25 cellular contexts compared by ENCODE assay signal in the genomic region with DNA sequence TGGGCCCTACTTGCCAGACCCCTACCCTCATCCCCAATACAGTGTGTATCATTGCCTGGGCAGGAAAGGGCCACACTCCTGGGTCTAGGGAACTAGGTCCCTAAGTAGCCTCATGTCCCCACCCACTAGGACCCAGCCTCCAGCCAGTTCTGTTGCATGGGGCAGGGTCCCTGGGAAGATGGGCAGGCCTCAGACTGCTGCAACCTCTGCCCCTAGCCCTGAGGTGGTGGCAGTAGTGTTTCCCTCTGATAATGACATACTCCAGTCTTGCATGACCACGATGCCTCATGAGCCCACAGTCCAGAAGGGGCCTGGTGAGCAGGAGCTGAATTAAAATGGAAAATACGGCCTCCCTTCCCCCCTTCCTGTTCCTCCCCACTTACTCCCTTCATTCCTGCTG. TPM values are rescaled to one million over a fixed set of nuclear protein-coding genes. Genes with fewer than 3 reads are reported as not detected.
"Had no signal": no experiment of that assay in that cellular context is flagged by ENCODE, and none has a peak within 500 bp of the region (broad histone marks: within the 10 kb centered on the region; RNA-seq: fewer than 3 reads in every experiment).

No MANE protein-coding gene starts in this region.

- H3K36me3 ChIP-seq: cardiac muscle cell, lower lobe of right lung, prostate gland, thyroid gland had no signal

- H3K4me1 Mint-ChIP-seq: stimulated activated naive B cell treated with anti-CD40 and anti-IgM and Interleukin-4, amounts not matched to agents 10 μg/mL and 1 μg/mL and 100 μg/mL, for 72 hours had no signal

- H3K4me1 ChIP-seq: lower lobe of right lung, prostate gland had no signal

- H3K27ac ChIP-seq: cardiac muscle cell, hepatocyte, lower lobe of right lung, prostate gland, thyroid gland, VCaP had no signal

- H3K27me3 ChIP-seq: cardiac muscle cell, thyroid gland had no signal

- H3K4me2 ChIP-seq: hepatocyte, smooth muscle cell had no signal

- H2AFZ ChIP-seq: hepatocyte had no signal

- ATAC-seq: left cardiac atrium; lower lobe of right lung; right cardiac atrium; stimulated activated naive B cell treated with anti-CD40 and anti-IgM and Interleukin-4, amounts not matched to agents 10 μg/mL and 1 μg/mL and 100 μg/mL, for 72 hours had no signal

- H3K9me3 ChIP-seq: prostate gland, thyroid gland had no signal

- DNase-seq: activated CD4-positive, alpha-beta T cell treated with anti-CD3 and anti-CD28 coated beads, Interleukin-2, amount 50 U/mL, for 1 hour; activated CD4-positive, CD25-positive, alpha-beta regulatory T cell treated with anti-CD3 and anti-CD28 coated beads, Interleukin-2, amount 50 U/mL, for 72 hours; activated naive CD4-positive, alpha-beta T cell; activated naive CD8-positive, alpha-beta T cell treated with anti-CD3 and anti-CD28 coated beads for 36 hours; amniotic stem cell; foreskin fibroblast; left cardiac atrium; lower lobe of right lung; right cardiac atrium; stimulated activated CD4-positive, alpha-beta T cell treated with anti-CD3 and anti-CD28 coated beads, Interleukin-4, amount 100 ng/mL, for 24 hours; stimulated activated naive B cell treated with anti-CD40 and anti-IgM and Interleukin-4, amounts not matched to agents 10 μg/mL and 1 μg/mL and 100 μg/mL, for 72 hours; T1000; thyroid gland had no signal

- H3K36me3 Mint-ChIP-seq: natural killer cell treated with Interleukin-12 subunit alpha and Interleukin-12 subunit beta and Interleukin-15 and Interleukin-18, amount 100 ng/mL, for 72 hours had no signal

- H3K27ac Mint-ChIP-seq: activated naive CD8-positive, alpha-beta T cell treated with anti-CD3 and anti-CD28 coated beads for 36 hours; natural killer cell treated with Interleukin-12 subunit alpha and Interleukin-12 subunit beta and Interleukin-15 and Interleukin-18, amount 100 ng/mL, for 72 hours; stimulated activated naive B cell treated with anti-CD40 and anti-IgM and Interleukin-4, amounts not matched to agents 10 μg/mL and 1 μg/mL and 100 μg/mL, for 72 hours had no signal

- H3K4me3 Mint-ChIP-seq: activated naive CD8-positive, alpha-beta T cell treated with anti-CD3 and anti-CD28 coated beads for 36 hours; natural killer cell treated with Interleukin-12 subunit alpha and Interleukin-12 subunit beta and Interleukin-15 and Interleukin-18, amount 100 ng/mL, for 72 hours; stimulated activated naive B cell treated with anti-CD40 and anti-IgM and Interleukin-4, amounts not matched to agents 10 μg/mL and 1 μg/mL and 100 μg/mL, for 72 hours had no signal

- H3K4me3 ChIP-seq: cardiac muscle cell, hepatocyte, lower lobe of right lung, prostate gland, smooth muscle cell, thyroid gland had no signal

RNA-seq across cellular contexts. Expression of gene SCRT2, which starts 35.9 kb away (rescaled TPM):
- total RNA-seq: activated CD8-positive, alpha-beta memory T cell treated with anti-CD3 and anti-CD28 coated beads for 36 hours; activated naive CD8-positive, alpha-beta T cell treated with anti-CD3 and anti-CD28 coated beads for 36 hours; cardiac muscle cell; dermis microvascular lymphatic vessel endothelial cell; glomerular endothelial cell; hepatocyte; left cardiac atrium; lower lobe of right lung; natural killer cell treated with Interleukin-12 subunit alpha and Interleukin-12 subunit beta and Interleukin-15 and Interleukin-18, amount 100 ng/mL, for 72 hours; omental fat pad; right cardiac atrium; smooth muscle cell; T-helper 1 cell treated with Interleukin-12 subunit alpha and Interleukin-12 subunit beta and Interleukin-4 antibody, amounts not matched to agents 30 ng/mL and 1 ng/mL, for 36 hours; thyroid gland; urinary bladder had no signal
- polyA plus RNA-seq: cardiac muscle cell, hepatocyte, right cardiac atrium, smooth muscle cell, urinary bladder had no signal

RNA-seq across cellular contexts. Expression of gene SLC52A3, which starts 56.8 kb away (rescaled TPM):
- total RNA-seq: activated CD8-positive, alpha-beta memory T cell treated with anti-CD3 and anti-CD28 coated beads for 36 hours; glomerular endothelial cell; natural killer cell treated with Interleukin-12 subunit alpha and Interleukin-12 subunit beta and Interleukin-15 and Interleukin-18, amount 100 ng/mL, for 72 hours; T-helper 1 cell treated with Interleukin-12 subunit alpha and Interleukin-12 subunit beta and Interleukin-4 antibody, amounts not matched to agents 30 ng/mL and 1 ng/mL, for 36 hours had no signal
- polyA plus RNA-seq: cardiac muscle cell, smooth muscle cell had no signal
